In the genomic region with DNA sequence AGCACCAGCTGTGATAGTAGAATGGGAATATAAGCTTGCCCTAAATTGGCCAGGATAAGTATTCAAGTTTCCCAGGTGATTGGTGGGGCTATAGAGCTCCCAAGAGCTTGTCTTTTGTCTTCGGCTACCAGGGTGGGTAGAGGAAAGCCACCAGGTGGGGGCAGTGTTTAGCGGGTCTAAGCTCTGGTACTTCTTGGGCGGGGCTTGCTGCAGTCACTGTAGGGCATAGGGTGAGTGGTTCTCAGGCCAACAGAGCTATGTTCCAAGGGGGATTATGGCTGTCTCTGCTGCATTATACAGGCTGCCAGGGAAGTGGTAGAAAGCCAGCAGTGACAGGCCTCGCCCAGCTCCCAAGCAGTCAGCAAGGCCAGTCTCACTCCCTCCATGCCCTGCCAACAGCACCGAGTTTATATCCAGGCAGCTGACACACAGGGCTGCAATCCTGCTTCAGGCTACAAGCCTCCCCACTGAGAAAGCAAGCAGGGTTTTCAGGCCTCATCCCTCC, we compare ENCODE assay signal across 8 cellular contexts.
DNase-seq lines count a peak whose midpoint lies in the region; ATAC-seq and TF ChIP-seq lines count a peak whose summit lies in the region.

No MANE protein-coding gene starts in this region.

- TF ChIP-seq CTCF in BE2C (IDR thresholded peaks at IDR 0.05; ENCODE audit: low read depth, low read length), result peak; percentile 89

- DNase-seq in BE2C, result peak; percentile 90
- peak; percentile 81 for DNase-seq in RPMI8226
- DNase-seq in activated T-helper 9 cell treated with anti-CD3 and anti-CD28 coated beads, Interleukin-2, amount 50 U/mL, for 16 hours (ENCODE audit: low read depth), result peak; percentile 41
- peak in 39 of 42 donors; percentile 7 to 90 (median 63) for DNase-seq in head of caudate nucleus
- DNase-seq in renal cortical epithelial cell (ENCODE audit: low read depth), result peak; percentile 51

- ATAC-seq in GM18870 (IDR thresholded peaks at IDR 0.05; ENCODE audit: unreplicated experiment) (peak; percentile 72), HG03280 (IDR thresholded peaks at IDR 0.05; ENCODE audit: unreplicated experiment) (peak; percentile 99), GM18858 (IDR thresholded peaks at IDR 0.05; ENCODE audit: unreplicated experiment) (no peak)

- H3K4me3 ChIP-seq in BE2C (ENCODE audit: low read depth, low read length), result no peak overlapping the region

- no peaks in the 10 kb centered on the region for H3K9me3 ChIP-seq in BE2C

- H3K36me3 ChIP-seq in BE2C, result no peaks in the 10 kb centered on the region

- H3K4me1 ChIP-seq in BE2C, result 0 out of 2 replicates have a peak, but pooled peaks cover 3% of the 10 kb centered on the region

- intact Hi-C loops in head of caudate nucleus (cut with DNase I), result loop anchor here (5.0 kb wide), 1 partner anchor 80 kb away; no protein-coding TSS in a partner anchor

- peaks cover 13% of the 10 kb centered on the region for H3K27me3 ChIP-seq in BE2C
